11 cellular contexts compared by ENCODE assay signal in genomic region chr2:239216614-239217273, GRCh38.
A peak's percentile ranks its signal among the peaks of the same experiment; 100 is the strongest.
DNase-seq lines count a peak whose midpoint lies in the region; ATAC-seq and TF ChIP-seq lines count a peak whose summit lies in the region.
"Had no signal": no experiment of that assay in that cellular context is flagged by ENCODE, and none has a peak within 500 bp of the region (broad histone marks: within the 10 kb centered on the region; RNA-seq: fewer than 3 reads in every experiment).

No MANE protein-coding gene starts in this region.

- no peak overlapping the region for H4K91ac ChIP-seq in trophoblast cell (ENCODE audit: low read depth, low read length)

- H3K9me3 ChIP-seq in trophoblast cell (ENCODE audit: insufficient read depth, low read depth, low read length) (no peaks in the 10 kb centered on the region), spleen (no peaks in the 10 kb centered on the region)
- H3K9me3 ChIP-seq: breast epithelium had no signal

- ATAC-seq in GM21390 (IDR thresholded peaks at IDR 0.05; ENCODE audit: unreplicated experiment): no peak

- WGBS in trophoblast cell (ENCODE audit: extremely low coverage, insufficient coverage, insufficient read length): no CpG with 5 or more reads among the region's 17 CpGs
- WGBS in spleen, 5 donors: 51 to 65% (median 59%) methylated on average over 15 to 17 of the region's 17 CpGs

- H4K12ac ChIP-seq in trophoblast cell (ENCODE audit: low read depth, low read length): peak overlapping the region; percentile 69

- no peak overlapping the region for H3K27ac ChIP-seq in trophoblast cell (ENCODE audit: low read depth, low read length)
- H3K27ac ChIP-seq in spleen: peak overlapping the region in 4 of 8 donors; percentile 54 to 63 (median 56)
- H3K27ac ChIP-seq: breast epithelium had no signal

- no peak overlapping the region for H3K18ac ChIP-seq in trophoblast cell (ENCODE audit: low read length)

- no peak overlapping the region for H2AFZ ChIP-seq in trophoblast cell (ENCODE audit: insufficient read depth, low read length, poor library complexity)

- TF ChIP-seq CTCF in spleen (IDR thresholded peaks at IDR 0.05 in 8 of 11, conservative IDR thresholded peaks at IDR 0.05 in 3 of 11): no peak

- no peak overlapping the region for H4K8ac ChIP-seq in trophoblast cell (ENCODE audit: low read depth, low read length)

- no peaks in the 10 kb centered on the region for H3K79me1 ChIP-seq in trophoblast cell (ENCODE audit: low read length)

- H3K14ac ChIP-seq in trophoblast cell (ENCODE audit: low read length): no peak overlapping the region

- H3K36me3 ChIP-seq in trophoblast cell (ENCODE audit: control insufficient read depth in 1 of 2, insufficient read depth in 2 of 2, low read length in 2 of 2) (no peaks in the 10 kb centered on the region), spleen (peaks cover 0 to 16% (median 0%) of the 10 kb centered on the region in 6 donors)
- H3K36me3 ChIP-seq: breast epithelium had no signal

- no peak overlapping the region for H3K4ac ChIP-seq in trophoblast cell (ENCODE audit: low read depth, low read length)

- H3K4me2 ChIP-seq in trophoblast cell (ENCODE audit: low read length): no peak overlapping the region

- H3K9ac ChIP-seq in trophoblast cell (ENCODE audit: low read length): no peak overlapping the region

- H2AK5ac ChIP-seq in trophoblast cell (ENCODE audit: low read length): no peak overlapping the region

- H3K27me3 ChIP-seq in trophoblast cell (ENCODE audit: insufficient read depth, low read length): no peaks in the 10 kb centered on the region
- no peaks in the 10 kb centered on the region for H3K27me3 ChIP-seq in spleen (replicated peaks in 1 of 7)
- H3K27me3 ChIP-seq: breast epithelium had no signal

- H2BK12ac ChIP-seq in trophoblast cell (ENCODE audit: low read length): no peak overlapping the region

- intact Hi-C loops in spleen (cut with DNase I; ENCODE audit: low total_unique reads): no loop called here

- H3K23ac ChIP-seq in trophoblast cell (ENCODE audit: low read length): no peak overlapping the region

- no peak overlapping the region for H2BK5ac ChIP-seq in trophoblast cell (ENCODE audit: low read depth, low read length, poor library complexity)

- peak; percentile 12 to 22 for DNase-seq in stimulated activated CD4-positive, alpha-beta T cell treated with anti-CD3 and anti-CD28 coated beads, Interleukin-12 subunit alpha, Interleukin-12 subunit beta, amount 100 ng/mL, for 24 hours (ENCODE audit: low read depth in 2 of 2)
- no peak for DNase-seq in stimulated activated CD4-positive, alpha-beta T cell treated with anti-CD3 and anti-CD28 coated beads, Interleukin-4, amount 100 ng/mL, for 4 hours
- DNase-seq in activated naive CD4-positive, alpha-beta T cell treated with Interleukin-2 at 50 U/mL for 16 hours: peak; percentile 45
- DNase-seq in trophoblast cell (no peak), spleen (no peak), NCI-H2029 (lab: John Stamatoyannopoulos, UW) (no peak), NCI-H446 (lab: John Stamatoyannopoulos, UW) (no peak)
- DNase-seq: GOT3, naive B cell had no signal

- H3K4me1 ChIP-seq in trophoblast cell (ENCODE audit: control insufficient read depth in 1 of 2, insufficient read depth in 2 of 2, low read length in 2 of 2): peaks cover 4 to 7% of the 10 kb centered on the region in 2 experiments
- H3K4me1 ChIP-seq in spleen: peaks cover 16 to 75% (median 54%) of the 10 kb centered on the region in 6 donors

- TF ChIP-seq POLR2A in spleen (IDR thresholded peaks at IDR 0.05): no peak

- H3K4me3 ChIP-seq in trophoblast cell (ENCODE audit: low read depth, low read length) (no peak overlapping the region), spleen (peak overlapping the region in 1 of 8 donors; percentile 4)
- H3K4me3 ChIP-seq: breast epithelium had no signal

- no peak overlapping the region for H2BK120ac ChIP-seq in trophoblast cell (ENCODE audit: insufficient read depth, low read length, poor library complexity)

- no peaks in the 10 kb centered on the region for H3K79me2 ChIP-seq in trophoblast cell (ENCODE audit: control insufficient read depth, insufficient read depth, low read length, poor library complexity)

Comparison
In these comparisons a context has a peak if more than half of its experiments do, and no peak if none do; other contexts are left out.
1. DNase-seq: peak in stimulated activated CD4-positive, alpha-beta T cell treated with anti-CD3 and anti-CD28 coated beads, Interleukin-12 subunit alpha, Interleukin-12 subunit beta, amount 100 ng/mL, for 24 hours (2 of 2) and activated naive CD4-positive, alpha-beta T cell treated with Interleukin-2 at 50 U/mL for 16 hours (single experiment); none in stimulated activated CD4-positive, alpha-beta T cell treated with anti-CD3 and anti-CD28 coated beads, Interleukin-4, amount 100 ng/mL, for 4 hours (0 of 2), trophoblast cell (0 of 2), spleen (single experiment), NCI-H2029 (single experiment) and NCI-H446 (0 of 2).